1 cellular context compared by ENCODE assay signal in genomic region chr11:1943977-1944376, GRCh38.
TF ChIP-seq lines count a peak whose summit lies in the region.

No MANE protein-coding gene starts in this region.

TF ChIP-seq in SK-N-SH treated with all-trans-retinoic acid at 6 μM for 48 hours, 23 proteins besides CTCF, POLR2A, EP300 and RAD21 (continued from another document):
- TF ChIP-seq CREB5 (CRISPR knock-in tag; IDR thresholded peaks at IDR 0.05; ENCODE audit: low read depth) (no peak), PPARA (CRISPR knock-in tag; IDR thresholded peaks at IDR 0.05; ENCODE audit: borderline replicate concordance) (no peak), ARNTL (CRISPR knock-in tag; IDR thresholded peaks at IDR 0.05; ENCODE audit: borderline replicate concordance, low read depth) (no peak), PATZ1 (CRISPR knock-in tag; IDR thresholded peaks at IDR 0.05; ENCODE audit: borderline replicate concordance) (no peak), ESRRG (CRISPR knock-in tag; IDR thresholded peaks at IDR 0.05) (no peak), RARB (CRISPR knock-in tag; IDR thresholded peaks at IDR 0.05) (no peak), TSHZ2 (CRISPR knock-in tag; IDR thresholded peaks at IDR 0.05) (no peak), POU6F1 (CRISPR knock-in tag; IDR thresholded peaks at IDR 0.05; ENCODE audit: borderline replicate concordance, low read depth) (no peak), TCF4 (CRISPR knock-in tag; IDR thresholded peaks at IDR 0.05; ENCODE audit: borderline replicate concordance) (no peak), ZNF8 (CRISPR knock-in tag; IDR thresholded peaks at IDR 0.05) (no peak), ZFP3 (CRISPR knock-in tag; IDR thresholded peaks at IDR 0.05) (no peak), TOX (CRISPR knock-in tag; IDR thresholded peaks at IDR 0.05; ENCODE audit: borderline replicate concordance) (no peak), CSRNP3 (CRISPR knock-in tag; IDR thresholded peaks at IDR 0.05) (no peak), BACH2 (CRISPR knock-in tag; IDR thresholded peaks at IDR 0.05; ENCODE audit: borderline replicate concordance) (no peak), CSDC2 (CRISPR knock-in tag; IDR thresholded peaks at IDR 0.05) (no peak)
